Comparison of ENCODE assay signal across 19 cellular contexts in the genomic region with DNA sequence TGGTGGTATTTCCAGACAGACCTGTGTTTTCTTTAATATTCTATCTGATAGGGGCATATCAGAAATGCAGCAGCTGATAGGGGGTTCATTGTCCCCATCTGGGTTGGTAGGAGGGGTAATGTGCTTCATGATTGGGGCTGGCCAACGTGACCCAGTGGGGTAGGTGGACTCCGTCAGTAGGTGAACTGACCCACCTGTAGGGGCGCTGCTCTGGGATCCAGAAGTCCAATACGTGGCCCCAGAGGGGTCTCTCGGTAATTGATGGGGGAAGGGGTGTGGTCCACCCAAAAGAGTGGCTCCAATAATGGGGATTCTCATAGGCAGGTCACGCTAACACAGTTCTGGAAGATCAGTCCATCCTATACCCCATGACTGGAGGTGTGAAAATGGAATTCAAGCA.
"Had no signal": no experiment of that assay in that cellular context is flagged by ENCODE, and none has a peak within 500 bp of the region (broad histone marks: within the 10 kb centered on the region; RNA-seq: fewer than 3 reads in every experiment).

No MANE protein-coding gene starts in this region.

- H3K36me3 ChIP-seq: tibial artery had no signal

- H2AFZ ChIP-seq: hepatocyte had no signal

- H3K4me3 ChIP-seq: body of pancreas, hepatocyte, lung, smooth muscle cell, tibial artery had no signal

- H3K79me2 ChIP-seq: hepatocyte had no signal

- DNase-seq: activated CD4-positive, alpha-beta memory T cell treated with anti-CD3 and anti-CD28 coated beads, Interleukin-2, amount 10 ng/mL, durations not matched to agents 7 days and 5 days; activated CD4-positive, alpha-beta T cell treated with anti-CD3 and anti-CD28 coated beads for 36 hours; activated CD8-positive, alpha-beta memory T cell treated with anti-CD3 and anti-CD28 coated beads, Interleukin-2, amount 10 ng/mL, durations not matched to agents 7 days and 5 days; activated naive CD4-positive, alpha-beta T cell treated with anti-CD3 and anti-CD28 coated beads for 36 hours; activated T-cell treated with anti-CD3 and anti-CD28 coated beads, Interleukin-2, amount 50 U/mL, for 1 hour; body of pancreas; effector memory CD8-positive, alpha-beta T cell; foreskin fibroblast; nephron progenitor cell; nucleus accumbens; stimulated activated naive CD4-positive, alpha-beta T cell treated with Interleukin-2 at 50 U/mL for 16 hours; substantia nigra; T-helper 2 cell; tibial artery had no signal

- H3K4me2 ChIP-seq: hepatocyte, smooth muscle cell had no signal

- H3K9me3 ChIP-seq: body of pancreas, tibial artery had no signal

- H3K27ac ChIP-seq: body of pancreas, hepatocyte, tibial artery had no signal

- H3K4me1 ChIP-seq: body of pancreas, tibial artery had no signal

- ATAC-seq: activated CD4-positive, alpha-beta T cell treated with anti-CD3 and anti-CD28 coated beads for 36 hours; activated CD8-positive, alpha-beta memory T cell treated with anti-CD3 and anti-CD28 coated beads, Interleukin-2, amount 10 ng/mL, durations not matched to agents 7 days and 5 days; activated T-helper 17 cell treated with anti-CD3 and anti-CD28 coated beads, Interleukin-2, amount 50 U/mL, for 72 hours; body of pancreas; effector memory CD8-positive, alpha-beta T cell; sciatic nerve had no signal

- H3K27me3 ChIP-seq: body of pancreas, hepatocyte, tibial artery had no signal
